ENCODE assay signal across 1 cellular context in genomic region chr17:50480854-50481490, GRCh38.
TF ChIP-seq lines count a peak whose summit lies in the region.

No MANE protein-coding gene starts in this region.

TF ChIP-seq in endothelial cell of umbilical vein, 7 proteins besides CTCF, POLR2A, EP300 and RAD21:
- no peak for TF ChIP-seq POLR2AphosphoS5 (IDR thresholded peaks at IDR 0.05; ENCODE audit: insufficient read depth, low read depth, low read length)
- no peak for TF ChIP-seq JUN (IDR thresholded peaks at IDR 0.05; ENCODE audit: borderline replicate concordance, insufficient read depth, insufficient read length, low read depth)
- no peak for TF ChIP-seq MAX (IDR thresholded peaks at IDR 0.05; ENCODE audit: insufficient read depth, insufficient read length)
- TF ChIP-seq FOS (IDR thresholded peaks at IDR 0.05; ENCODE audit: borderline replicate concordance, insufficient read depth, low read length), result no peak
- no peak for TF ChIP-seq GATA2 (IDR thresholded peaks at IDR 0.05; ENCODE audit: insufficient read depth, insufficient read length, low read depth, low read length)
- TF ChIP-seq MYC (IDR thresholded peaks at IDR 0.05; ENCODE audit: low read depth, low read length), result no peak
- TF ChIP-seq EZH2 (IDR thresholded peaks at IDR 0.05; ENCODE audit: borderline replicate concordance, low read depth, low read length, severe bottlenecking), result no peak
